In genomic region chr11:106082096-106082495, GRCh38 we compare ENCODE assay signal across 1 cellular context.
TF ChIP-seq lines count a peak whose summit lies in the region.

No MANE protein-coding gene starts in this region.

TF ChIP-seq in GM12878, 131 proteins besides CTCF, POLR2A, EP300 and RAD21:
- TF ChIP-seq POU2F2 (IDR thresholded peaks at IDR 0.05; ENCODE audit: borderline replicate concordance, low read depth, low read length): no peak
- TF ChIP-seq BCL11A (IDR thresholded peaks at IDR 0.05; ENCODE audit: low read depth, low read length): no peak
- no peak for TF ChIP-seq RAD51 (IDR thresholded peaks at IDR 0.05)
- TF ChIP-seq NR2C1 (IDR thresholded peaks at IDR 0.05): no peak
- no peak for TF ChIP-seq STAT3 (IDR thresholded peaks at IDR 0.05; ENCODE audit: low read depth, low read length)
- TF ChIP-seq CHD2 (IDR thresholded peaks at IDR 0.05; ENCODE audit: borderline replicate concordance, low read depth, low read length): no peak
- no peak for TF ChIP-seq ZNF592 (IDR thresholded peaks at IDR 0.05)
- TF ChIP-seq ESRRA (IDR thresholded peaks at IDR 0.05; ENCODE audit: low read length): no peak
- no peak for TF ChIP-seq SMAD1 (IDR thresholded peaks at IDR 0.05; ENCODE audit: low read depth, partially characterized antibody)
- no peak for TF ChIP-seq RCOR1 (conservative IDR thresholded peaks at IDR 0.05; ENCODE audit: low read depth, low read length)
TF ChIP-seq in GM12878: peak in this region for 0.
